ENCODE assay signal across 18 cellular contexts in the genomic region with DNA sequence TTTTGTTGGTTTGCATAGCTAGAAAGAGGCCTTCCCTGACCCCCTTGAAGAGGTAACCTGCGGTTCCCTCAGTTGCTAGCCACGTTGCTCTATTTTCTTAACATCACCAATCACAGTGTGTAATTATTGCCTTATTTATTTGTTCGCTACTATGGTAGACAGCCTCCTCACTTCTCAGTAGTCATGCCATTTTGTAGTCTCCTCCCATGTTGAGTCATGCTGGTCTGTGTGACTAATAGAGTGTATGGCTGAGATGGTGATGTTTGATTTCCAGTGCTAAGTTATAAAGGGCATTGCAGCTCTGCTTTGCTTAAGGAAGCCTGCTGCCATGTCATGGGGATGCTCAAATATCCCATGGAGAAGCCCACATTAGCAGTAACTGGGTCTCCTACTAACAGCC.
DNase-seq lines count a peak whose midpoint lies in the region; ATAC-seq and TF ChIP-seq lines count a peak whose summit lies in the region.
"Had no signal": no experiment of that assay in that cellular context is flagged by ENCODE, and none has a peak within 500 bp of the region (broad histone marks: within the 10 kb centered on the region; RNA-seq: fewer than 3 reads in every experiment).

No MANE protein-coding gene starts in this region.

- no peak overlapping the region for H3K4me3 ChIP-seq in ascending aorta
- H3K4me3 ChIP-seq: BLaER1, GM12878 had no signal

- H3K27ac ChIP-seq in ascending aorta, result no peak overlapping the region
- H3K27ac ChIP-seq: BLaER1 had no signal

- in situ Hi-C loops in Caki2 (cut with HindIII; ENCODE audit: low pct_unique_long_range_greater_than_20kb, low sequenced_read_pairs), result no loop called here

- no peak for TF ChIP-seq CTCF in ascending aorta (IDR thresholded peaks at IDR 0.05)

- intact Hi-C loops in ascending aorta (cut with DNase I), result no loop called here

- no peaks in the 10 kb centered on the region for H3K4me1 ChIP-seq in ascending aorta
- H3K4me1 ChIP-seq: BLaER1 had no signal

- H3K27me3 ChIP-seq in ascending aorta, result no peaks in the 10 kb centered on the region
- H3K27me3 ChIP-seq: BLaER1 had no signal

- H3K36me3 ChIP-seq in ascending aorta, result no peaks in the 10 kb centered on the region
- H3K36me3 ChIP-seq: BLaER1 had no signal

- no peak for ATAC-seq in GM19023 (IDR thresholded peaks at IDR 0.05; ENCODE audit: unreplicated experiment)
- ATAC-seq: GM12878 had no signal

- H3K9me3 ChIP-seq in ascending aorta, result no peaks in the 10 kb centered on the region

- peak; percentile 81 for DNase-seq in Caki2 (ENCODE audit: low read depth)
- DNase-seq in HT1080 (ENCODE audit: low read depth), result peak; percentile 84
- DNase-seq in SW480 (ENCODE audit: low spot score), result peak; percentile 58
- peak; percentile 3 for DNase-seq in foreskin melanocyte
- no peak for DNase-seq in ascending aorta (ENCODE audit: low spot score in 2 of 2)
- no peak for DNase-seq in cerebellar cortex (ENCODE audit: low spot score)
- DNase-seq: activated B cell treated with CpG ODN at 0.5 μM for 24 hours; effector memory CD4-positive, alpha-beta T cell; GF-D8; hypothalamus; NCI-H1694; NCI-H226; posterior cingulate gyrus; SHP77 treated with DMSO at 0.1 percent for 48 hours; stimulated activated CD4-positive, alpha-beta T cell treated with anti-CD3 and anti-CD28 coated beads, Interleukin-4, amount 100 ng/mL, for 1 hour had no signal

Comparison
In these comparisons a context has a peak if more than half of its experiments do, and no peak if none do; other contexts are left out.
1. DNase-seq: peak in Caki2 (single experiment), HT1080 (single experiment), SW480 (single experiment) and foreskin melanocyte (single experiment); none in ascending aorta (0 of 2) and cerebellar cortex (single experiment).